18 cellular contexts compared by ENCODE assay signal in the genomic region with DNA sequence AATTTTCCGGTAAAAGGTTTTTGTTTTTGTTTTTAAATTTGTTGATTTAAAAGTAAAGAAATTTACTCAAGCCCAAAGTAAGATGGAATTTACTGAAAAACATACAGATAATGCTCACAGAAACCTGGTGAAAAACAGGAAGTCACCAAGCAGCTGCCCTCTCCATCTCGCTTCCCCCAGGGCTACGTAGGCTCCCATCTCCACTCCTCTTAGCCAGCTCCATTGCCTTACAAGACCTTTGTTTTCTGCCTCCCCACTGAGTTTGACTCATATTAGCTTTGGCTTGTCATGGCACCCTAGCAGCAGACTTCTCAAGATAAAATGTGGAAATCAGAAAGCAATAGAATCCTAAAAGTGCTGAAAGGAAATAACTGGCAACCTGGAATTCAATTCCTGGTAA. TPM values are rescaled to one million over a fixed set of nuclear protein-coding genes. Genes with fewer than 3 reads are reported as not detected.
DNase-seq lines count a peak whose midpoint lies in the region; ATAC-seq, FAIRE-seq and TF ChIP-seq lines count a peak whose summit lies in the region.
"Had no signal": no experiment of that assay in that cellular context is flagged by ENCODE, and none has a peak within 500 bp of the region (broad histone marks: within the 10 kb centered on the region; RNA-seq: fewer than 3 reads in every experiment).

No MANE protein-coding gene starts in this region.

- H3K4me1 ChIP-seq in H9 (ENCODE audit: insufficient read depth, low read length) = no peaks in the 10 kb centered on the region
- H3K4me1 ChIP-seq in OCI-LY3 (ENCODE audit: low read length) = peaks cover 11% of the 10 kb centered on the region
- no peaks in the 10 kb centered on the region for H3K4me1 ChIP-seq in K562 (replicated peaks in 1 of 2; ENCODE audit: control insufficient read depth in 2 of 2, insufficient read depth in 2 of 2, low read length in 2 of 2)
- H3K4me1 ChIP-seq: colonic mucosa, heart left ventricle had no signal

- H3K9ac ChIP-seq in H9 (ENCODE audit: extremely low read depth, insufficient read length, low read length) = no peak overlapping the region
- no peak overlapping the region for H3K9ac ChIP-seq in OCI-LY3 (ENCODE audit: low read length)
- H3K9ac ChIP-seq in K562 (ENCODE audit: insufficient read depth in 1 of 2, low read depth in 2 of 2, low read length in 2 of 2) = no peak overlapping the region
- H3K9ac ChIP-seq: BLaER1 treated with 17β-estradiol and CSF1 and Interleukin-3, amounts not matched to agents 10 nM and 100 nM had no signal

- no peak overlapping the region for H2AK5ac ChIP-seq in H9 (ENCODE audit: insufficient read length, low read length)

- no peak for FAIRE-seq in K562 (lab: Jason Lieb, UNC)
- FAIRE-seq: H54 had no signal

- H2BK12ac ChIP-seq in H9 (ENCODE audit: insufficient read length, low read depth, low read length) = no peak overlapping the region

- no peak overlapping the region for H3K14ac ChIP-seq in H9 (ENCODE audit: insufficient read depth, low read length)

- ATAC-seq in K562 = peak; percentile 55; the same call in 2 of the 3 replicates
- no peak for ATAC-seq in GM21717 (IDR thresholded peaks at IDR 0.05; ENCODE audit: unreplicated experiment)
- no peak for ATAC-seq in HG02678 (IDR thresholded peaks at IDR 0.05; ENCODE audit: unreplicated experiment)
- ATAC-seq in GM21367 (IDR thresholded peaks at IDR 0.05; ENCODE audit: unreplicated experiment) = no peak
- ATAC-seq in esophagus mucosa = no peak
- ATAC-seq: activated T-cell treated with anti-CD3 and anti-CD28 coated beads, Interleukin-2, amount 50 U/mL, for 72 hours; heart left ventricle; left colon had no signal

- no peak for TF ChIP-seq POLR2A in K562 (conservative IDR thresholded peaks at IDR 0.05)

- H3K4me3 Mint-ChIP-seq in H9 = 0 out of 5 replicates have a peak overlapping the region, but pooled peaks of 1 of the 2 experiments have one; percentile 5
- H3K4me3 Mint-ChIP-seq: activated T-cell treated with anti-CD3 and anti-CD28 coated beads, Interleukin-2, amount 50 U/mL, for 72 hours had no signal

- H3K79me1 ChIP-seq in H9 (ENCODE audit: insufficient read depth, low read depth, low read length, poor library complexity, severe bottlenecking) = no peaks in the 10 kb centered on the region

- H3K27ac ChIP-seq in H9 (ENCODE audit: insufficient read length, low read depth, low read length) (no peak overlapping the region), OCI-LY3 (ENCODE audit: low read length) (no peak overlapping the region), K562 (ENCODE audit: extremely low read depth, low read depth, low read length) (no peak overlapping the region)
- H3K27ac ChIP-seq: BLaER1 treated with 17β-estradiol and CSF1 and Interleukin-3, amounts not matched to agents 10 nM and 100 nM; colonic mucosa; heart left ventricle had no signal

- no peak overlapping the region for H3K18ac ChIP-seq in H9 (ENCODE audit: insufficient read length, low read depth, low read length)

- no peak overlapping the region for H4K5ac ChIP-seq in H9 (ENCODE audit: insufficient read length, low read depth, low read length)

- DNase-seq in H9 = peak; percentile 48
- no peak for DNase-seq in K562 (ENCODE audit: extremely low read depth in 1 of 4, low spot score in 3 of 4)
- peak; percentile 34 for DNase-seq in iris pigment epithelial cell (ENCODE audit: low read depth)
- DNase-seq: activated T-cell treated with anti-CD3 and anti-CD28 coated beads, Interleukin-2, amount 50 U/mL, for 72 hours; colonic mucosa; DMS53; heart left ventricle; left colon; NCI-H446 treated with DMSO at 0.1 percent for 48 hours; stimulated activated CD4-positive, alpha-beta T cell treated with anti-CD3 and anti-CD28 coated beads, Interleukin-12 subunit alpha, Interleukin-12 subunit beta, amount 100 ng/mL, for 4 hours had no signal

- POLR2A ChIA-PET in K562 (lab: Yijun Ruan, JAX) = interaction anchor here (0.9 kb wide), 1 partner anchor 11 kb away, joined by 4 read pairs; no protein-coding TSS in a partner anchor

- no peak overlapping the region for H3K23ac ChIP-seq in H9 (ENCODE audit: insufficient read length, low read depth, low read length)

- no peaks in the 10 kb centered on the region for H3K27me3 ChIP-seq in H9 (ENCODE audit: insufficient read depth, low read length)
- no peaks in the 10 kb centered on the region for H3K27me3 ChIP-seq in OCI-LY3 (ENCODE audit: low read depth, low read length)
- H3K27me3 ChIP-seq in K562 (ENCODE audit: control insufficient read depth in 2 of 2, insufficient read depth in 2 of 2, low read length in 2 of 2) = no peaks in the 10 kb centered on the region
- H3K27me3 ChIP-seq: BLaER1 treated with 17β-estradiol and CSF1 and Interleukin-3, amounts not matched to agents 10 nM and 100 nM; colonic mucosa; heart left ventricle had no signal

- no peak for TF ChIP-seq RAD21 in K562 (CRISPR knock-in tag; conservative IDR thresholded peaks at IDR 0.05 in 1 of 2, IDR thresholded peaks at IDR 0.05 in 1 of 2)

- peaks cover 15 to 40% (median 35%) of the 10 kb centered on the region in 3 experiments for H3K36me3 Mint-ChIP-seq in H9 (ENCODE audit: insufficient read depth in 1 of 3, low read depth in 3 of 3)

- 0 out of 5 replicates have a peak, but pooled peaks cover 0 to 3% of the 10 kb centered on the region in 2 experiments for H3K9me3 Mint-ChIP-seq in H9
- H3K9me3 Mint-ChIP-seq: activated T-cell treated with anti-CD3 and anti-CD28 coated beads, Interleukin-2, amount 50 U/mL, for 72 hours had no signal

- H3K4ac ChIP-seq in H9 (ENCODE audit: low read depth, low read length) = no peak overlapping the region

- CTCF ChIA-PET in K562 (lab: Yijun Ruan, JAX; ENCODE audit: low intra/inter-chr PET ratio) = interaction anchor here (1.0 kb wide), 1 partner anchor 9 kb away, joined by 3 read pairs; no protein-coding TSS in a partner anchor

- no peak overlapping the region for H3K56ac ChIP-seq in H9 (ENCODE audit: insufficient read length, low read depth, low read length)

- WGBS in H9 (ENCODE audit: extremely low coverage, insufficient read length, low lambda C conversion rate) = no CpG with 5 or more reads among the region's 3 CpGs
- WGBS in K562 (ENCODE audit: insufficient coverage, low coverage, missing lambda C conversion rate) = 85% methylated on average over 3 of the region's 3 CpGs

- TF ChIP-seq CTCF in H9 (conservative IDR thresholded peaks at IDR 0.05) (no peak), OCI-LY3 (IDR thresholded peaks at IDR 0.05; ENCODE audit: low read depth, low read length) (no peak), K562 (IDR thresholded peaks at IDR 0.05 in 2 of 3, conservative IDR thresholded peaks at IDR 0.05 in 1 of 3; ENCODE audit: insufficient read depth in 2 of 3, low read depth in 1 of 3, low read length in 3 of 3) (no peak)

- H4K8ac ChIP-seq in H9 (replicated peaks; ENCODE audit: insufficient read length, low read depth, low read length) = no peak overlapping the region

- H2BK5ac ChIP-seq in H9 (ENCODE audit: insufficient read length, low read length) = no peak overlapping the region

- H3K4me2 ChIP-seq in H9 (ENCODE audit: insufficient read depth, insufficient read length, low read length) (no peak overlapping the region), OCI-LY3 (ENCODE audit: low read length) (peak overlapping the region; percentile 54), K562 (ENCODE audit: insufficient read depth, low read length) (no peak overlapping the region)
- H3K4me2 ChIP-seq: BLaER1 treated with 17β-estradiol and CSF1 and Interleukin-3, amounts not matched to agents 10 nM and 100 nM had no signal

- no peak overlapping the region for H3T11ph ChIP-seq in H9 (ENCODE audit: low read length)

- no peak overlapping the region for H3K4me3 ChIP-seq in OCI-LY3 (ENCODE audit: low read length)
- H3K4me3 ChIP-seq in K562 = no peak overlapping the region
- H3K4me3 ChIP-seq: BLaER1 treated with 17β-estradiol and CSF1 and Interleukin-3, amounts not matched to agents 10 nM and 100 nM; colonic mucosa; heart left ventricle had no signal

- H3K36me3 ChIP-seq in OCI-LY3 (replicated peaks; ENCODE audit: low read depth, low read length) (peaks cover 18% of the 10 kb centered on the region), K562 (ENCODE audit: control insufficient read depth, insufficient read depth, low read length) (peaks cover 15% of the 10 kb centered on the region)
- H3K36me3 ChIP-seq: colonic mucosa had no signal

- H4K20me1 ChIP-seq in H9 (ENCODE audit: control insufficient read depth, insufficient read depth, insufficient read length) (no peaks in the 10 kb centered on the region), OCI-LY3 (ENCODE audit: insufficient read depth, low read length) (no peaks in the 10 kb centered on the region), K562 (replicated peaks; ENCODE audit: control insufficient read depth, insufficient read depth, low read length) (no peaks in the 10 kb centered on the region)
- H4K20me1 ChIP-seq: BLaER1 treated with 17β-estradiol and CSF1 and Interleukin-3, amounts not matched to agents 10 nM and 100 nM had no signal

- H3K9me3 ChIP-seq in H9 (ENCODE audit: control insufficient read depth, low read depth, low read length) = no peaks in the 10 kb centered on the region
- H3K9me3 ChIP-seq in OCI-LY3 (ENCODE audit: insufficient read depth, low read length) = no peaks in the 10 kb centered on the region
- no peaks in the 10 kb centered on the region for H3K9me3 ChIP-seq in K562 (replicated peaks; ENCODE audit: control insufficient read depth, insufficient read depth, low read depth, low read length)
- H3K9me3 ChIP-seq: colonic mucosa, heart left ventricle had no signal

- H3K27me3 Mint-ChIP-seq in H9 (ENCODE audit: low read depth) = no peaks in the 10 kb centered on the region
- H3K27me3 Mint-ChIP-seq: IgD-negative memory B cell had no signal

- H2BK20ac ChIP-seq in H9 (ENCODE audit: low read depth, low read length, poor library complexity, severe bottlenecking) = no peak overlapping the region

- H3K27ac Mint-ChIP-seq in H9 = peak overlapping the region in 2 of 3 experiments; percentile 47 to 89; a peak in 3 of 7 replicates
- H3K27ac Mint-ChIP-seq: activated T-cell treated with anti-CD3 and anti-CD28 coated beads, Interleukin-2, amount 50 U/mL, for 72 hours had no signal

- H3K23me2 ChIP-seq in H9 (ENCODE audit: insufficient read length, low read depth, low read length, poor library complexity, severe bottlenecking) = no peaks in the 10 kb centered on the region

- no peak overlapping the region for H2BK120ac ChIP-seq in H9 (ENCODE audit: low read depth, low read length, poor library complexity, severe bottlenecking)

- no peak overlapping the region for H2BK15ac ChIP-seq in H9 (ENCODE audit: low read depth, low read length)

- in situ Hi-C loops in K562 (cut with MboI) = no loop called here

- no TSS peak for BruUV-seq in K562 (replicated peaks; lab: Mats Ljungman, UMichigan)

- no peak overlapping the region for H4K91ac ChIP-seq in H9 (ENCODE audit: insufficient read length, low read depth, low read length)

- no peaks in the 10 kb centered on the region for H3K9me1 ChIP-seq in K562 (ENCODE audit: control insufficient read depth, insufficient read depth, low read length)

- intact Hi-C loops in K562 (cut with micrococcal nuclease) = no loop called here

- H3K79me2 ChIP-seq in H9 (ENCODE audit: insufficient read depth, low read length) (no peaks in the 10 kb centered on the region), OCI-LY3 (ENCODE audit: low read length) (no peaks in the 10 kb centered on the region), K562 (ENCODE audit: control insufficient read depth, insufficient read depth, low read length) (no peaks in the 10 kb centered on the region)

- TF ChIP-seq EP300 in K562 (IDR thresholded peaks at IDR 0.05; ENCODE audit: low read length) = no peak

- H3K4me1 Mint-ChIP-seq in H9 = peaks cover 9 to 10% of the 10 kb centered on the region in 2 experiments

- no peak overlapping the region for H2AFZ ChIP-seq in H9 (ENCODE audit: low read length)
- no peak overlapping the region for H2AFZ ChIP-seq in OCI-LY3 (ENCODE audit: low read depth, low read length)
- H2AFZ ChIP-seq in K562 (ENCODE audit: low read depth, low read length) = no peak overlapping the region

RNA-seq across cellular contexts. Expression of gene PHTF1, which starts 57.9 kb away (rescaled TPM):
- total RNA-seq in H9 (2021) (28.4 and 32.1 TPM in 2 replicates), K562 (2014; rRNA removed) (20.4 and 20.6 TPM in 2 replicates), K562 (2014; rRNA removed; fragmentation: Illumina TruSeq; extraction: Trizol) (28.8 and 32.0 TPM in 2 replicates), K562 (2015; rRNA removed; fragmentation: Illumina TruSeq; extraction: Trizol) (34.4 and 36.2 TPM in 2 replicates), K562 (2021) (26.9 and 28.8 TPM in 2 replicates), esophagus mucosa (3.4 TPM)
- total RNA-seq in K562 (2011; cell fraction: chromatin; rRNA removed; ENCODE audit: low replicate concordance) = 44.6 and 91.3 TPM in 2 replicates
- total RNA-seq in K562 (2011; cell fraction: nucleolus; rRNA removed) = 26.8 and 37.5 TPM in 2 replicates
- 55.9 and 69.6 TPM in 2 replicates for total RNA-seq in K562 (2011; cell fraction: nucleoplasm; rRNA removed)
- polyA plus RNA-seq in K562 (2011; rRNA removed) (14.7 and 23.0 TPM in 2 replicates), K562 (2014; fragmentation: Illumina TruSeq; extraction: Trizol) (20.7 and 22.5 TPM in 2 replicates), K562 (2014; fragmentation: Nextera tagmentation; extraction: Ambion mirVana) (10 to 100 TPM in 1 of 2 experiments, 1 to 10 TPM in 1; 8.4 to 10.8 TPM), K562 (2014; rRNA removed) (20.9 and 23.8 TPM in 2 replicates)
- 9.9 and 11.3 TPM in 2 replicates for polyA plus RNA-seq in K562 (2011; cell fraction: cytosol; rRNA removed)
- polyA plus RNA-seq in K562 (2011; cell fraction: nucleus; rRNA removed) = 12.9 and 14.7 TPM in 2 replicates
- 22.7 and 25.8 TPM in 2 replicates for polyA plus RNA-seq in K562 (2012)
- polyA minus RNA-seq in K562 (2011; rRNA and poly(A)+ RNA removed) = 23.9 and 29.9 TPM in 2 replicates
- 11.5 and 15.3 TPM in 2 replicates for polyA minus RNA-seq in K562 (2011; cell fraction: cytosol; rRNA and poly(A)+ RNA removed)
- 25.3 and 30.5 TPM in 2 replicates for polyA minus RNA-seq in K562 (2011; cell fraction: nucleus; rRNA and poly(A)+ RNA removed)

Comparison
In these comparisons a context has a peak if more than half of its experiments do, and no peak if none do; other contexts are left out.
1. DNase-seq: peak in H9 (single experiment) and iris pigment epithelial cell (single experiment); none in K562 (0 of 4).